In genomic region chr1:151822404-151822803, GRCh38 we compare ENCODE assay signal across 15 cellular contexts. TPM values are rescaled to one million over a fixed set of nuclear protein-coding genes. Genes with fewer than 3 reads are reported as not detected.
DNase-seq lines count a peak whose midpoint lies in the region; ATAC-seq and TF ChIP-seq lines count a peak whose summit lies in the region.
"Had no signal": no experiment of that assay in that cellular context is flagged by ENCODE, and none has a peak within 500 bp of the region (broad histone marks: within the 10 kb centered on the region; RNA-seq: fewer than 3 reads in every experiment).

No MANE protein-coding gene starts in this region.

- ATAC-seq in stimulated activated naive CD8-positive, alpha-beta T cell treated with anti-CD3 and anti-CD28 coated beads, Interleukin-15, Interleukin-2, amounts not matched to agents 100 U/mL and 50 U/mL, for 24 hours, result peak; percentile 52
- ATAC-seq in HG02870 (IDR thresholded peaks at IDR 0.05; ENCODE audit: unreplicated experiment) (no peak), left lung (no peak)
- ATAC-seq: left cardiac atrium; naive thymus-derived CD4-positive, alpha-beta T cell had no signal

- no peaks in the 10 kb centered on the region for H3K36me3 ChIP-seq in left lung
- H3K36me3 ChIP-seq: brain microvascular endothelial cell had no signal

- peak; percentile 87 for DNase-seq in activated effector memory CD4-positive, alpha-beta T cell treated with anti-CD3 and anti-CD28 coated beads, Interleukin-2, amount 50 U/mL, for 16 hours
- no peak for DNase-seq in activated effector memory CD4-positive, alpha-beta T cell treated with Interleukin-2 at 50 U/mL for 16 hours
- DNase-seq in activated CD8-positive, alpha-beta memory T cell treated with anti-CD3 and anti-CD28 coated beads, Interleukin-2, amount 50 U/mL, for 4 hours, result peak; percentile 54
- peak; percentile 5 for DNase-seq in kidney glomerular epithelial cell (lab: John Stamatoyannopoulos, UW)
- peak; percentile 67 for DNase-seq in stimulated activated naive CD8-positive, alpha-beta T cell treated with anti-CD3 and anti-CD28 coated beads, Interleukin-15, Interleukin-2, amounts not matched to agents 100 U/mL and 50 U/mL, for 24 hours
- DNase-seq in posterior cingulate gyrus, result no peak
- no peak for DNase-seq in left lung
- DNase-seq: brain microvascular endothelial cell, DMS53, glutamatergic neuron, GOT3, left cardiac atrium had no signal

- H3K4me1 ChIP-seq in left lung, result peaks cover 0 to 6% of the 10 kb centered on the region in 2 donors

- H3K27me3 ChIP-seq in left lung, result no peaks in the 10 kb centered on the region

- H3K4me3 ChIP-seq in left lung, result no peak overlapping the region

- H3K27ac ChIP-seq in left lung, result no peak overlapping the region
- H3K27ac ChIP-seq: brain microvascular endothelial cell had no signal

- TF ChIP-seq CTCF in left lung (IDR thresholded peaks at IDR 0.05), result no peak

- no peaks in the 10 kb centered on the region for H3K9me3 ChIP-seq in left lung

- intact Hi-C loops in posterior cingulate gyrus (cut with DNase I) (no loop called here), left lung (cut with DNase I) (no loop called here)

RNA-seq across cellular contexts. Expression of gene RORC, which starts 9.2 kb away (rescaled TPM):
- 10 to 100 TPM in 1 of 2 donors, 1 to 10 TPM in 1; 5.4 to 11.8 TPM for total RNA-seq in left lung

RNA-seq across cellular contexts. Expression of gene LINGO4, which starts 17.2 kb away (rescaled TPM):
- under 1 TPM; 0.06 to 0.63 TPM for total RNA-seq in left lung
- total RNA-seq: MCF 10A had no signal

RNA-seq across cellular contexts. Expression of gene C2CD4D, which starts 17.2 kb away (rescaled TPM):
- under 1 TPM; 0.26 to 0.55 TPM for total RNA-seq in left lung
- total RNA-seq: left cardiac atrium, MCF 10A had no signal

RNA-seq across cellular contexts. Expression of gene THEM5, which starts 31.1 kb away (rescaled TPM):
- total RNA-seq in left lung, result not detected
- total RNA-seq: left cardiac atrium; MCF 10A; naive thymus-derived CD4-positive, alpha-beta T cell had no signal

RNA-seq across cellular contexts. Expression of gene TDRKH, which starts 32.1 kb away (rescaled TPM):
- total RNA-seq in left lung, result 10 to 100 TPM; 10.5 to 13.3 TPM

Comparison
In these comparisons a context has a peak if more than half of its experiments do, and no peak if none do; other contexts are left out.
1. DNase-seq: peak in activated effector memory CD4-positive, alpha-beta T cell treated with anti-CD3 and anti-CD28 coated beads, Interleukin-2, amount 50 U/mL, for 16 hours (single experiment), activated CD8-positive, alpha-beta memory T cell treated with anti-CD3 and anti-CD28 coated beads, Interleukin-2, amount 50 U/mL, for 4 hours (single experiment), kidney glomerular epithelial cell (single experiment) and stimulated activated naive CD8-positive, alpha-beta T cell treated with anti-CD3 and anti-CD28 coated beads, Interleukin-15, Interleukin-2, amounts not matched to agents 100 U/mL and 50 U/mL, for 24 hours (single experiment); none in activated effector memory CD4-positive, alpha-beta T cell treated with Interleukin-2 at 50 U/mL for 16 hours (single experiment), posterior cingulate gyrus (0 of 10) and left lung (0 of 2).